In the genomic region with DNA sequence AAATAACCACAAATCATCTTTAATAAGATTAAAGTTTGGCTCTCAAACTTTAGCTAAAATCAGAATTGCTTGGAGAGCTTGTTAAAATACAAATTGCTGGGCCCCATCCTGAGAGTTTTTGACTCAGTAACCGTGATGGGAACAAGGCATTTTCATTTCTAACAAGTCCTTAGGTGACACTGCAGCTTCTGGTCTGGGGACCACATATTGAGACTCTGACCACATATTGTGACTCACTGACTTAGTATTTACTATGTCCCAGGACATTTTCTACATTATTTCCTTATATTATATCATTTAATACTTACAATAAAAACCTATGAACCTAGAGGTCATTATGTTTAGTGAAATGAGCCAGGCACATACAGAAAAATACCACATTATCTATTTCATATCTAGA, we compare ENCODE assay signal across 23 cellular contexts.
"Had no signal": no experiment of that assay in that cellular context is flagged by ENCODE, and none has a peak within 500 bp of the region (broad histone marks: within the 10 kb centered on the region; RNA-seq: fewer than 3 reads in every experiment).

No MANE protein-coding gene starts in this region.

- ATAC-seq: activated T-cell treated with anti-CD3 and anti-CD28 coated beads, Interleukin-2, amount 50 U/mL, for 72 hours; body of pancreas; foreskin keratinocyte; left lobe of liver; natural killer cell had no signal

- H3K4me1 ChIP-seq: body of pancreas, foreskin keratinocyte, right atrium auricular region, thyroid gland had no signal

- H3K27me3 Mint-ChIP-seq: activated CD4-positive, alpha-beta memory T cell treated with anti-CD3 and anti-CD28 coated beads for 36 hours; activated naive CD8-positive, alpha-beta T cell treated with anti-CD3 and anti-CD28 coated beads, Interleukin-2, amount 10 ng/mL, durations not matched to agents 7 days and 5 days; dendritic cell treated with granulocyte-macrophage colony-stimulating factor and Interleukin-4, amounts not matched to agents 40 ng/mL and 50 ng/mL, for 4 days; progenitor cell of endocrine pancreas had no signal

- H3K9me3 Mint-ChIP-seq: activated CD4-positive, alpha-beta memory T cell treated with anti-CD3 and anti-CD28 coated beads for 36 hours; activated naive CD4-positive, alpha-beta T cell treated with anti-CD3 and anti-CD28 coated beads for 36 hours; activated naive CD8-positive, alpha-beta T cell treated with anti-CD3 and anti-CD28 coated beads, Interleukin-2, amount 10 ng/mL, durations not matched to agents 7 days and 5 days had no signal

- H3K4me1 Mint-ChIP-seq: activated naive CD8-positive, alpha-beta T cell treated with anti-CD3 and anti-CD28 coated beads, Interleukin-2, amount 10 ng/mL, durations not matched to agents 7 days and 5 days; natural killer cell had no signal

- H3K36me3 Mint-ChIP-seq: activated CD4-positive, alpha-beta memory T cell treated with anti-CD3 and anti-CD28 coated beads for 36 hours; activated naive CD8-positive, alpha-beta T cell treated with anti-CD3 and anti-CD28 coated beads, Interleukin-2, amount 10 ng/mL, durations not matched to agents 7 days and 5 days; natural killer cell had no signal

- H3K4me3 Mint-ChIP-seq: activated CD4-positive, alpha-beta memory T cell treated with anti-CD3 and anti-CD28 coated beads for 36 hours; activated naive CD4-positive, alpha-beta T cell treated with anti-CD3 and anti-CD28 coated beads for 36 hours; activated naive CD8-positive, alpha-beta T cell treated with anti-CD3 and anti-CD28 coated beads, Interleukin-2, amount 10 ng/mL, durations not matched to agents 7 days and 5 days; activated T-cell treated with anti-CD3 and anti-CD28 coated beads, Interleukin-2, amount 50 U/mL, for 72 hours; dendritic cell treated with granulocyte-macrophage colony-stimulating factor and Interleukin-4, amounts not matched to agents 40 ng/mL and 50 ng/mL, for 4 days; natural killer cell had no signal

- H3K27me3 ChIP-seq: body of pancreas, foreskin keratinocyte, right atrium auricular region, thyroid gland had no signal

- H3K4me3 ChIP-seq: body of pancreas, lung, right atrium auricular region, thyroid gland had no signal

- H3K9me3 ChIP-seq: right atrium auricular region, thyroid gland had no signal

- H3K27ac ChIP-seq: body of pancreas, foreskin keratinocyte, right atrium auricular region, thyroid gland had no signal

- H3K27ac Mint-ChIP-seq: activated CD4-positive, alpha-beta memory T cell treated with anti-CD3 and anti-CD28 coated beads for 36 hours; activated naive CD4-positive, alpha-beta T cell treated with anti-CD3 and anti-CD28 coated beads for 36 hours; activated naive CD8-positive, alpha-beta T cell treated with anti-CD3 and anti-CD28 coated beads, Interleukin-2, amount 10 ng/mL, durations not matched to agents 7 days and 5 days; activated T-cell treated with anti-CD3 and anti-CD28 coated beads, Interleukin-2, amount 50 U/mL, for 72 hours; dendritic cell treated with granulocyte-macrophage colony-stimulating factor and Interleukin-4, amounts not matched to agents 40 ng/mL and 50 ng/mL, for 4 days; natural killer cell; progenitor cell of endocrine pancreas had no signal

- H3K36me3 ChIP-seq: right atrium auricular region, thyroid gland had no signal

- DNase-seq: activated CD4-positive, alpha-beta memory T cell treated with anti-CD3 and anti-CD28 coated beads for 36 hours; activated CD4-positive, alpha-beta T cell treated with anti-CD3 and anti-CD28 coated beads for 48 hours; activated CD4-positive, CD25-positive, alpha-beta regulatory T cell; activated effector memory CD4-positive, alpha-beta T cell treated with Interleukin-2 at 50 U/mL for 16 hours; activated naive CD4-positive, alpha-beta T cell treated with anti-CD3 and anti-CD28 coated beads for 36 hours; activated naive CD8-positive, alpha-beta T cell treated with anti-CD3 and anti-CD28 coated beads, Interleukin-2, amount 10 ng/mL, durations not matched to agents 7 days and 5 days; activated T-cell treated with anti-CD3 and anti-CD28 coated beads, Interleukin-2, amount 50 U/mL, for 72 hours; amygdala; body of pancreas; effector CD4-positive, alpha-beta T cell; erythroblast; foreskin keratinocyte; kidney; natural killer cell; stimulated activated CD4-positive, alpha-beta T cell treated with anti-CD3 and anti-CD28 coated beads, Interleukin-4, amount 100 ng/mL, for 24 hours; stimulated activated naive CD4-positive, alpha-beta T cell treated with Interleukin-2 at 50 U/mL for 16 hours; T1000; thyroid gland had no signal
